In the genomic region with DNA sequence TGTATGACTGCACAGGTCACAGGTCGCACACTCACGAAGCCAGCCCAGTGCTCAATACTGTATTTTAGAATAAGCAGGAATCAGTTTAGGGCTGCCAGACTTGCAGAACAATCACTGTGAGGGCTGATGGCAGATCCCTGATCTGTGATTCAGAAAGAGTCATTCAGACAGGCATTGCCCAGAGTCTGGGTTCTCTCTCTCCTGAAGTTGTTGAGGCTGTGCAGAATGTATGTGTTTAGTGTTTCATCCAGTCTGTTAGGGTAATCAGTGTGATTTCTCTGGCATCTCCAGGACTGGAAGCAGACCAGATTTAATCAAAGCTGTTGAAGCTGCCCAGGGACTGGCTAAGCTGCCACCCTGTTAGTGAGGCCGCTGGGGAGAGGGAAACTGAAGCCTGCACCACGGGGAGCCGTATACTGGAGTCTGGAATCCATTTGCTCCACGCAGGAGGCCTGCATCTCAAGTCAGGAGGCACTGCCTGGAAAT, we compare ENCODE assay signal across 9 cellular contexts.
DNase-seq lines count a peak whose midpoint lies in the region; ATAC-seq and TF ChIP-seq lines count a peak whose summit lies in the region.
"Had no signal": no experiment of that assay in that cellular context is flagged by ENCODE, and none has a peak within 500 bp of the region (broad histone marks: within the 10 kb centered on the region; RNA-seq: fewer than 3 reads in every experiment).

No MANE protein-coding gene starts in this region.

- 0% methylated on average over 2 of the region's 6 CpGs for WGBS in SK-N-SH (ENCODE audit: low lambda C conversion rate)
- 27 to 30% methylated on average over 6 of the region's 6 CpGs for WGBS in aorta, 2 donors

- peak overlapping the region; percentile 69 for H3K4me2 ChIP-seq in SK-N-SH

- H3K4me1 ChIP-seq in SK-N-SH (ENCODE audit: control insufficient read depth in 1 of 2, insufficient read depth in 2 of 2, low read depth in 1 of 2, low read length in 1 of 2), result peaks cover 37 to 43% of the 10 kb centered on the region in 2 experiments
- peaks cover 7 to 9% of the 10 kb centered on the region in 2 donors for H3K4me1 ChIP-seq in aorta (ENCODE audit: control insufficient read depth in 1 of 2, insufficient read depth in 2 of 2, low read length in 2 of 2)

- peaks cover 74% of the 10 kb centered on the region for H3K79me2 ChIP-seq in SK-N-SH (ENCODE audit: insufficient read depth)

- ATAC-seq in GM18907 (IDR thresholded peaks at IDR 0.05; ENCODE audit: unreplicated experiment) (no peak), aorta (ENCODE audit: low FRiP score) (no peak)

- H3K27me3 ChIP-seq in SK-N-SH (ENCODE audit: insufficient read depth) (no peaks in the 10 kb centered on the region), aorta (ENCODE audit: control insufficient read depth in 1 of 2, insufficient read depth in 2 of 2, low read length in 1 of 2) (no peaks in the 10 kb centered on the region)

- peaks cover 24% of the 10 kb centered on the region for H3F3A ChIP-seq in SK-N-SH (replicated peaks; ENCODE audit: insufficient read depth)

- no peaks in the 10 kb centered on the region for H4K20me1 ChIP-seq in SK-N-SH (ENCODE audit: insufficient read depth)

- H2AFZ ChIP-seq in SK-N-SH (ENCODE audit: low read depth), result no peak overlapping the region

- H3K9me3 ChIP-seq in SK-N-SH (no peaks in the 10 kb centered on the region), aorta (ENCODE audit: control insufficient read depth, low read length) (no peaks in the 10 kb centered on the region)

- TF ChIP-seq RAD21 in SK-N-SH (IDR thresholded peaks at IDR 0.05; ENCODE audit: low read length), result no peak

- H3K9ac ChIP-seq in SK-N-SH, result peak overlapping the region; percentile 64; the same call in 1 of the 2 replicates

- TF ChIP-seq EP300 in SK-N-SH (IDR thresholded peaks at IDR 0.05; ENCODE audit: borderline replicate concordance in 1 of 2, low read depth in 1 of 2, low read length in 1 of 2), result peak; percentile 73 to 94; a peak in 3 of 4 replicates

- H3K4me3 ChIP-seq in SK-N-SH (ENCODE audit: low read depth in 2 of 2, low read length in 1 of 2) (no peak overlapping the region), aorta (ENCODE audit: low read length in 2 of 2) (no peak overlapping the region)

- DNase-seq in GM03348 (ENCODE audit: low spot score) (peak; percentile 62), SK-N-SH (peak; percentile 77), fibroblast of peridontal ligament (ENCODE audit: extremely low read depth) (peak; percentile 88), renal cortical epithelial cell (ENCODE audit: low read depth) (peak; percentile 82), HuH-7.5 (ENCODE audit: low spot score) (no peak), D341Med (ENCODE audit: low spot score) (no peak), aorta (no peak)
- DNase-seq: activated CD8-positive, alpha-beta T cell treated with anti-CD3 and anti-CD28 coated beads, Interleukin-2, amount 10 ng/mL, durations not matched to agents 7 days and 5 days had no signal

- POLR2A ChIA-PET in SK-N-SH (lab: Yijun Ruan, JAX), result interaction anchor here (1.0 to 1.6 kb wide), 2 partner anchors 11 to 25 kb away, joined by 4 read pairs; no protein-coding TSS in a partner anchor

- TF ChIP-seq CTCF in SK-N-SH (IDR thresholded peaks at IDR 0.05), result no peak

- H3K9me2 ChIP-seq in SK-N-SH, result no peaks in the 10 kb centered on the region

- H3K27ac ChIP-seq in SK-N-SH (ENCODE audit: low read depth in 2 of 2, low read length in 1 of 2), result peak overlapping the region; percentile 95 to 99
- peak overlapping the region in 1 of 2 donors; percentile 77 for H3K27ac ChIP-seq in aorta (ENCODE audit: low read depth in 1 of 2, low read length in 2 of 2)

- H3K36me3 ChIP-seq in SK-N-SH (replicated peaks in 1 of 2; ENCODE audit: control insufficient read depth in 1 of 2, insufficient read depth in 2 of 2, low read length in 1 of 2), result no peaks in the 10 kb centered on the region
- H3K36me3 ChIP-seq in aorta (ENCODE audit: control insufficient read depth in 1 of 2, insufficient read depth in 2 of 2, low read length in 1 of 2), result no peaks in the 10 kb centered on the region

- CTCF ChIA-PET in SK-N-SH (lab: Yijun Ruan, JAX), result interaction anchor here (1.2 to 1.6 kb wide), 3 partner anchors 10 to 314 kb away, joined by 3 to 6 read pairs (median 4); no protein-coding TSS in a partner anchor

- intact Hi-C loops in aorta (cut with DNase I), result no loop called here

TF ChIP-seq in SK-N-SH, 30 proteins besides CTCF, POLR2A, EP300 and RAD21 (continues in another document):
- TF ChIP-seq FOSL2 (IDR thresholded peaks at IDR 0.05; ENCODE audit: borderline replicate concordance, low read depth) (peak; percentile 55), MXI1 (IDR thresholded peaks at IDR 0.05; ENCODE audit: low read depth, low read length) (peak; percentile 65; the same call in 1 of the 2 replicates), NRF1 (IDR thresholded peaks at IDR 0.05; ENCODE audit: low read depth, low read length) (no peak), MEF2A (IDR thresholded peaks at IDR 0.05; ENCODE audit: borderline replicate concordance, low read depth) (no peak), GATA2 (CRISPR knock-in tag; IDR thresholded peaks at IDR 0.05) (peak; percentile 94), TCF12 (IDR thresholded peaks at IDR 0.05) (peak; percentile 93), POLR2AphosphoS5 (IDR thresholded peaks at IDR 0.05; ENCODE audit: low read depth, low read length) (peak; percentile 78), RXRA (IDR thresholded peaks at IDR 0.05; ENCODE audit: borderline replicate concordance, low read depth) (no peak), ELF1 (IDR thresholded peaks at IDR 0.05) (no peak), GABPA (IDR thresholded peaks at IDR 0.05; ENCODE audit: low read depth) (no peak), EZH2phosphoT487 (IDR thresholded peaks at IDR 0.05; ENCODE audit: borderline replicate concordance, low read depth) (no peak), RCOR1 (IDR thresholded peaks at IDR 0.05; ENCODE audit: low read length) (peak; percentile 93), FOXJ3 (CRISPR knock-in tag; IDR thresholded peaks at IDR 0.05) (peak; percentile 98), SMC3 (IDR thresholded peaks at IDR 0.05; ENCODE audit: low read depth, low read length) (peak; percentile 6; the same call in 1 of the 2 replicates), SIN3A (IDR thresholded peaks at IDR 0.05; ENCODE audit: borderline replicate concordance, low read depth, low read length) (peak; percentile 78; the same call in 1 of the 2 replicates), NFIC (IDR thresholded peaks at IDR 0.05; ENCODE audit: borderline replicate concordance) (no peak; the same call in 1 of the 2 replicates), TEAD4 (IDR thresholded peaks at IDR 0.05; ENCODE audit: borderline replicate concordance, insufficient read depth) (no peak), RFX5 (IDR thresholded peaks at IDR 0.05; ENCODE audit: low read length) (no peak), JUND (IDR thresholded peaks at IDR 0.05) (peak; percentile 66)
- TF ChIP-seq, protein P1, sequence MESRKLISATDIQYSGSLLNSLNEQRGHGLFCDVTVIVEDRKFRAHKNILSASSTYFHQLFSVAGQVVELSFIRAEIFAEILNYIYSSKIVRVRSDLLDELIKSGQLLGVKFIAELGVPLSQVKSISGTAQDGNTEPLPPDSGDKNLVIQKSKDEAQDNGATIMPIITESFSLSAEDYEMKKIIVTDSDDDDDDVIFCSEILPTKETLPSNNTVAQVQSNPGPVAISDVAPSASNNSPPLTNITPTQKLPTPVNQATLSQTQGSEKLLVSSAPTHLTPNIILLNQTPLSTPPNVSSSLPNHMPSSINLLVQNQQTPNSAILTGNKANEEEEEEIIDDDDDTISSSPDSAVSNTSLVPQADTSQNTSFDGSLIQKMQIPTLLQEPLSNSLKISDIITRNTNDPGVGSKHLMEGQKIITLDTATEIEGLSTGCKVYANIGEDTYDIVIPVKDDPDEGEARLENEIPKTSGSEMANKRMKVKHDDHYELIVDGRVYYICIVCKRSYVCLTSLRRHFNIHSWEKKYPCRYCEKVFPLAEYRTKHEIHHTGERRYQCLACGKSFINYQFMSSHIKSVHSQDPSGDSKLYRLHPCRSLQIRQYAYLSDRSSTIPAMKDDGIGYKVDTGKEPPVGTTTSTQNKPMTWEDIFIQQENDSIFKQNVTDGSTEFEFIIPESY (IDR thresholded peaks at IDR 0.05; ENCODE audit: borderline replicate concordance, low read depth), result no peak
- TF ChIP-seq, protein P2, sequence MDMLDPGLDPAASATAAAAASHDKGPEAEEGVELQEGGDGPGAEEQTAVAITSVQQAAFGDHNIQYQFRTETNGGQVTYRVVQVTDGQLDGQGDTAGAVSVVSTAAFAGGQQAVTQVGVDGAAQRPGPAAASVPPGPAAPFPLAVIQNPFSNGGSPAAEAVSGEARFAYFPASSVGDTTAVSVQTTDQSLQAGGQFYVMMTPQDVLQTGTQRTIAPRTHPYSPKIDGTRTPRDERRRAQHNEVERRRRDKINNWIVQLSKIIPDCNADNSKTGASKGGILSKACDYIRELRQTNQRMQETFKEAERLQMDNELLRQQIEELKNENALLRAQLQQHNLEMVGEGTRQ (IDR thresholded peaks at IDR 0.05; ENCODE audit: borderline replicate concordance, low read depth, low read length), result no peak
- TF ChIP-seq, protein P3, sequence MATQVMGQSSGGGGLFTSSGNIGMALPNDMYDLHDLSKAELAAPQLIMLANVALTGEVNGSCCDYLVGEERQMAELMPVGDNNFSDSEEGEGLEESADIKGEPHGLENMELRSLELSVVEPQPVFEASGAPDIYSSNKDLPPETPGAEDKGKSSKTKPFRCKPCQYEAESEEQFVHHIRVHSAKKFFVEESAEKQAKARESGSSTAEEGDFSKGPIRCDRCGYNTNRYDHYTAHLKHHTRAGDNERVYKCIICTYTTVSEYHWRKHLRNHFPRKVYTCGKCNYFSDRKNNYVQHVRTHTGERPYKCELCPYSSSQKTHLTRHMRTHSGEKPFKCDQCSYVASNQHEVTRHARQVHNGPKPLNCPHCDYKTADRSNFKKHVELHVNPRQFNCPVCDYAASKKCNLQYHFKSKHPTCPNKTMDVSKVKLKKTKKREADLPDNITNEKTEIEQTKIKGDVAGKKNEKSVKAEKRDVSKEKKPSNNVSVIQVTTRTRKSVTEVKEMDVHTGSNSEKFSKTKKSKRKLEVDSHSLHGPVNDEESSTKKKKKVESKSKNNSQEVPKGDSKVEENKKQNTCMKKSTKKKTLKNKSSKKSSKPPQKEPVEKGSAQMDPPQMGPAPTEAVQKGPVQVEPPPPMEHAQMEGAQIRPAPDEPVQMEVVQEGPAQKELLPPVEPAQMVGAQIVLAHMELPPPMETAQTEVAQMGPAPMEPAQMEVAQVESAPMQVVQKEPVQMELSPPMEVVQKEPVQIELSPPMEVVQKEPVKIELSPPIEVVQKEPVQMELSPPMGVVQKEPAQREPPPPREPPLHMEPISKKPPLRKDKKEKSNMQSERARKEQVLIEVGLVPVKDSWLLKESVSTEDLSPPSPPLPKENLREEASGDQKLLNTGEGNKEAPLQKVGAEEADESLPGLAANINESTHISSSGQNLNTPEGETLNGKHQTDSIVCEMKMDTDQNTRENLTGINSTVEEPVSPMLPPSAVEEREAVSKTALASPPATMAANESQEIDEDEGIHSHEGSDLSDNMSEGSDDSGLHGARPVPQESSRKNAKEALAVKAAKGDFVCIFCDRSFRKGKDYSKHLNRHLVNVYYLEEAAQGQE (IDR thresholded peaks at IDR 0.05; ENCODE audit: low read depth, low read length), result no peak

Comparison
In these comparisons a context has a peak if more than half of its experiments do, and no peak if none do; other contexts are left out.
1. DNase-seq: peak in GM03348 (single experiment), SK-N-SH (single experiment), fibroblast of peridontal ligament (single experiment) and renal cortical epithelial cell (single experiment); none in HuH-7.5 (single experiment), D341Med (single experiment) and aorta (0 of 2).